In genomic region chr20:45508068-45508886, GRCh38 we compare ENCODE assay signal across 19 cellular contexts. TPM values are rescaled to one million over a fixed set of nuclear protein-coding genes. Genes with fewer than 3 reads are reported as not detected.
"Had no signal": no experiment of that assay in that cellular context is flagged by ENCODE, and none has a peak within 500 bp of the region (broad histone marks: within the 10 kb centered on the region; RNA-seq: fewer than 3 reads in every experiment).

No MANE protein-coding gene starts in this region.

- ATAC-seq: body of pancreas; naive thymus-derived CD8-positive, alpha-beta T cell; stimulated activated effector memory CD8-positive, alpha-beta T cell treated with anti-CD3 and anti-CD28 coated beads, Interleukin-12 subunit alpha, Interleukin-12 subunit beta, amount 100 ng/mL, for 72 hours; T-helper 17 cell had no signal

- DNase-seq: activated CD4-positive, alpha-beta T cell treated with anti-CD3 and anti-CD28 coated beads, Interleukin-2, amount 50 U/mL, for 48 hours; activated CD4-positive, CD25-positive, alpha-beta regulatory T cell; activated naive CD4-positive, alpha-beta T cell treated with Interleukin-2 at 50 U/mL for 16 hours; body of pancreas; central memory CD4-positive, alpha-beta T cell; effector memory CD4-positive, alpha-beta T cell; hypothalamus; naive thymus-derived CD8-positive, alpha-beta T cell; T-helper 17 cell; transverse colon had no signal

- H3K27ac ChIP-seq: body of pancreas, coronary artery, right atrium auricular region, transverse colon had no signal

- H3K27ac Mint-ChIP-seq: naive thymus-derived CD8-positive, alpha-beta T cell; stimulated activated effector memory CD8-positive, alpha-beta T cell treated with anti-CD3 and anti-CD28 coated beads, Interleukin-12 subunit alpha, Interleukin-12 subunit beta, amount 100 ng/mL, for 72 hours; T-helper 17 cell had no signal

- H3K4me2 ChIP-seq: smooth muscle cell had no signal

- H3K27me3 ChIP-seq: body of pancreas, right atrium auricular region, transverse colon had no signal

- H3K9me3 Mint-ChIP-seq: naive thymus-derived CD8-positive, alpha-beta T cell; stimulated activated effector memory CD8-positive, alpha-beta T cell treated with anti-CD3 and anti-CD28 coated beads, Interleukin-12 subunit alpha, Interleukin-12 subunit beta, amount 100 ng/mL, for 72 hours had no signal

- H3K36me3 ChIP-seq: right atrium auricular region, transverse colon had no signal

- H3K4me3 ChIP-seq: body of pancreas, coronary artery, lung, right atrium auricular region, smooth muscle cell, transverse colon had no signal

- H3K9me3 ChIP-seq: body of pancreas, right atrium auricular region, transverse colon had no signal

- H3K36me3 Mint-ChIP-seq: stimulated activated effector memory CD8-positive, alpha-beta T cell treated with anti-CD3 and anti-CD28 coated beads, Interleukin-12 subunit alpha, Interleukin-12 subunit beta, amount 100 ng/mL, for 72 hours had no signal

- H3K4me3 Mint-ChIP-seq: naive thymus-derived CD8-positive, alpha-beta T cell; stimulated activated effector memory CD8-positive, alpha-beta T cell treated with anti-CD3 and anti-CD28 coated beads, Interleukin-12 subunit alpha, Interleukin-12 subunit beta, amount 100 ng/mL, for 72 hours; T-helper 17 cell had no signal

- H3K4me1 Mint-ChIP-seq: naive thymus-derived CD8-positive, alpha-beta T cell; stimulated activated effector memory CD8-positive, alpha-beta T cell treated with anti-CD3 and anti-CD28 coated beads, Interleukin-12 subunit alpha, Interleukin-12 subunit beta, amount 100 ng/mL, for 72 hours; T-helper 17 cell had no signal

- H3K4me1 ChIP-seq: body of pancreas, right atrium auricular region, transverse colon had no signal

RNA-seq across cellular contexts. Expression of gene SPINT3, which starts 7.1 kb away (rescaled TPM):
- total RNA-seq: body of pancreas; epithelial cell of proximal tubule; lung; mononuclear cell; naive thymus-derived CD8-positive, alpha-beta T cell; posterior vena cava; right atrium auricular region; smooth muscle cell; subcutaneous adipose tissue; T-helper 17 cell; transverse colon had no signal
- polyA plus RNA-seq: naive thymus-derived CD8-positive, alpha-beta T cell; smooth muscle cell had no signal

RNA-seq across cellular contexts. Expression of gene WFDC6, which starts 31.0 kb away (rescaled TPM):
- total RNA-seq: body of pancreas; epithelial cell of proximal tubule; mononuclear cell; naive thymus-derived CD8-positive, alpha-beta T cell; posterior vena cava; right atrium auricular region; smooth muscle cell; subcutaneous adipose tissue; T-helper 17 cell; transverse colon had no signal
- polyA plus RNA-seq: naive thymus-derived CD8-positive, alpha-beta T cell; smooth muscle cell had no signal

RNA-seq across cellular contexts. Expression of gene WFDC2, which starts 38.7 kb away (rescaled TPM):
- total RNA-seq: mononuclear cell had no signal

RNA-seq across cellular contexts. Expression of gene EPPIN, which starts 38.9 kb away (rescaled TPM):
- total RNA-seq: body of pancreas; epithelial cell of proximal tubule; mononuclear cell; naive thymus-derived CD8-positive, alpha-beta T cell; posterior vena cava; right atrium auricular region; smooth muscle cell; subcutaneous adipose tissue; T-helper 17 cell; transverse colon had no signal
- polyA plus RNA-seq: naive thymus-derived CD8-positive, alpha-beta T cell; smooth muscle cell had no signal
